ENCODE assay signal across 10 cellular contexts in the genomic region with DNA sequence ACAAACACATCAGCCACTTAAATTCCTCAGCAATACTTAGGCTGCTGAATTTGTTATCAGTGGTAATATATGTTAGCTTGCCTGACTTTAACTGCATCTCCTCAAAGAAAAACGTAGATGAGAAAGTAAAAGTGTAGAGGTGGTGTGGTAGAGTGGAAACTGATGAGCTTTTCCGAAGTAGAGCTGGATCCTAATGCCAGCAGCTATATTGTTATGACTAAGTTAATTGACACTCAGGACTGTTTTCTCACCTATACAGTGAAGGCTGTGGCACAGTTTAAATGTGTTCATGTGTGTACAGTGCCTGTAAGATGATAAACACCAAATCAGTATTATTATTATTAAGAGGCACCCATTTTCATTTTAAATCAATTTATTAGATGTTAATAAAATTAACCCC.
DNase-seq lines count a peak whose midpoint lies in the region; ATAC-seq lines count a peak whose summit lies in the region.
"Had no signal": no experiment of that assay in that cellular context is flagged by ENCODE, and none has a peak within 500 bp of the region (broad histone marks: within the 10 kb centered on the region; RNA-seq: fewer than 3 reads in every experiment).

No MANE protein-coding gene starts in this region.

- no peaks in the 10 kb centered on the region for H3K9me3 Mint-ChIP-seq in activated T-helper 2 cell treated with anti-CD3 and anti-CD28 coated beads, Interferon-gamma antibody, Interleukin-2, Interleukin-4, amounts not matched to agents 10 μg/mL and 5 μg/mL and 100 μg/mL, durations not matched to agents 14 hours and 24 hours and 36 hours

- peak overlapping the region; percentile 77 for H3K4me2 ChIP-seq in skeletal muscle satellite cell (ENCODE audit: low read length)

- no peaks in the 10 kb centered on the region for H3K27me3 Mint-ChIP-seq in activated T-helper 2 cell treated with anti-CD3 and anti-CD28 coated beads, Interferon-gamma antibody, Interleukin-2, Interleukin-4, amounts not matched to agents 10 μg/mL and 5 μg/mL and 100 μg/mL, durations not matched to agents 14 hours and 24 hours and 36 hours (ENCODE audit: low read depth)

- H3K9ac ChIP-seq in skeletal muscle satellite cell (ENCODE audit: low read depth, low read length), result peak overlapping the region; percentile 72

- no peaks in the 10 kb centered on the region for H3K9me3 ChIP-seq in skeletal muscle satellite cell (replicated peaks; ENCODE audit: low read length)

- H3K36me3 Mint-ChIP-seq in activated T-helper 2 cell treated with anti-CD3 and anti-CD28 coated beads, Interferon-gamma antibody, Interleukin-2, Interleukin-4, amounts not matched to agents 10 μg/mL and 5 μg/mL and 100 μg/mL, durations not matched to agents 14 hours and 24 hours and 36 hours (ENCODE audit: low read depth), result peaks cover 35% of the 10 kb centered on the region

- H3K4me1 Mint-ChIP-seq in activated T-helper 2 cell treated with anti-CD3 and anti-CD28 coated beads, Interferon-gamma antibody, Interleukin-2, Interleukin-4, amounts not matched to agents 10 μg/mL and 5 μg/mL and 100 μg/mL, durations not matched to agents 14 hours and 24 hours and 36 hours (ENCODE audit: low read depth), result peaks cover 70% of the 10 kb centered on the region

- H3K4me1 ChIP-seq in skeletal muscle satellite cell (ENCODE audit: control insufficient read depth, insufficient read depth, low read length), result peaks cover 32% of the 10 kb centered on the region

- H3K4me3 ChIP-seq in skeletal muscle satellite cell (ENCODE audit: low read length), result peak overlapping the region; percentile 17

- H3K27me3 ChIP-seq in skeletal muscle satellite cell (ENCODE audit: control insufficient read depth, insufficient read depth, low read length), result no peaks in the 10 kb centered on the region

- no peak for DNase-seq in activated T-helper 2 cell treated with anti-CD3 and anti-CD28 coated beads, Interferon-gamma antibody, Interleukin-2, Interleukin-4, amounts not matched to agents 10 μg/mL and 5 μg/mL and 100 μg/mL, durations not matched to agents 14 hours and 24 hours and 36 hours (ENCODE audit: low spot score)
- DNase-seq in HUDEP-2 (lab: John Stamatoyannopoulos, UW; ENCODE audit: unreplicated experiment in 76 of 76), result no peak
- no peak for DNase-seq in NCI-H146 (lab: John Stamatoyannopoulos, UW)
- DNase-seq in inferior parietal cortex (ENCODE audit: extremely low spot score), result no peak
- DNase-seq: cortex of kidney, MM.1S had no signal

- ATAC-seq in GM18909 (IDR thresholded peaks at IDR 0.05; ENCODE audit: poor library complexity, unreplicated experiment) (peak; percentile 47), HG02798 (IDR thresholded peaks at IDR 0.05; ENCODE audit: poor library complexity, unreplicated experiment) (peak; percentile 35)
- ATAC-seq: Panc1 had no signal

- no peak overlapping the region for H3K4me3 Mint-ChIP-seq in activated T-helper 2 cell treated with anti-CD3 and anti-CD28 coated beads, Interferon-gamma antibody, Interleukin-2, Interleukin-4, amounts not matched to agents 10 μg/mL and 5 μg/mL and 100 μg/mL, durations not matched to agents 14 hours and 24 hours and 36 hours (ENCODE audit: low read depth)

- peak overlapping the region; percentile 50 for H3K27ac Mint-ChIP-seq in activated T-helper 2 cell treated with anti-CD3 and anti-CD28 coated beads, Interferon-gamma antibody, Interleukin-2, Interleukin-4, amounts not matched to agents 10 μg/mL and 5 μg/mL and 100 μg/mL, durations not matched to agents 14 hours and 24 hours and 36 hours

- no peaks in the 10 kb centered on the region for H3K36me3 ChIP-seq in skeletal muscle satellite cell (ENCODE audit: insufficient read depth, low read length)

- intact Hi-C loops in activated T-helper 2 cell treated with anti-CD3 and anti-CD28 coated beads, Interferon-gamma antibody, Interleukin-2, Interleukin-4, amounts not matched to agents 10 μg/mL and 5 μg/mL and 100 μg/mL, durations not matched to agents 14 hours and 24 hours and 36 hours (cut with micrococcal nuclease), result loop anchor here (1.0 to 10.0 kb wide), 2 partner anchors 30 to 1230 kb away; no protein-coding TSS in a partner anchor
